8 cellular contexts compared by ENCODE assay signal in genomic region chr15:91942676-91943417, GRCh38.
DNase-seq lines count a peak whose midpoint lies in the region; ATAC-seq and TF ChIP-seq lines count a peak whose summit lies in the region.

No MANE protein-coding gene starts in this region.

- POLR2A ChIA-PET in CD8-positive, alpha-beta T cell (lab: Charles Lee) = interaction anchor here (1.7 kb wide), 1 partner anchor 236 kb away, joined by 4 read pairs; no protein-coding TSS in a partner anchor

- H3K4me1 Mint-ChIP-seq in CD8-positive, alpha-beta T cell (ENCODE audit: low read depth) = peaks cover 32% of the 10 kb centered on the region
- peaks cover 41% of the 10 kb centered on the region for H3K4me1 Mint-ChIP-seq in HFFc6 (ENCODE audit: low read depth)
- peaks cover 34% of the 10 kb centered on the region for H3K4me1 Mint-ChIP-seq in activated naive CD8-positive, alpha-beta T cell treated with anti-CD3 and anti-CD28 coated beads, Interleukin-2, amount 50 U/mL, for 24 hours
- H3K4me1 Mint-ChIP-seq in osteocyte (ENCODE audit: unreplicated experiment) = peaks cover 2% of the 10 kb centered on the region

- no peaks in the 10 kb centered on the region for H3K4me1 ChIP-seq in CD8-positive, alpha-beta T cell (ENCODE audit: insufficient read depth, low read length)

- ATAC-seq in CD8-positive, alpha-beta T cell = peak; percentile 71
- ATAC-seq in activated naive CD8-positive, alpha-beta T cell treated with anti-CD3 and anti-CD28 coated beads, Interleukin-2, amount 50 U/mL, for 24 hours = peak; percentile 57

- no peaks in the 10 kb centered on the region for H3K27me3 ChIP-seq in CD8-positive, alpha-beta T cell (ENCODE audit: insufficient read depth, low read length)

- peak in 4 of 7 experiments; percentile 11 to 42 (median 22) for DNase-seq in CD8-positive, alpha-beta T cell
- DNase-seq in HFFc6 = peak; percentile 64
- DNase-seq in NCI-H446 treated with DMSO at 0.1 percent for 48 hours (lab: John Stamatoyannopoulos, UW) = peak; percentile 34
- no peak for DNase-seq in activated naive CD8-positive, alpha-beta T cell treated with anti-CD3 and anti-CD28 coated beads, Interleukin-2, amount 50 U/mL, for 24 hours
- DNase-seq in hepatic stellate cell (ENCODE audit: low spot score) = peak; percentile 80
- DNase-seq in stimulated activated CD4-positive, alpha-beta T cell treated with anti-CD3 and anti-CD28 coated beads, Interleukin-1b, Interleukin-23, amount 100 ng/mL, for 48 hours = peak; percentile 27
- no peak for DNase-seq in osteocyte (ENCODE audit: extremely low spot score, unreplicated experiment)
- DNase-seq in middle frontal gyrus (ENCODE audit: extremely low spot score, low spot score) = no peak

- no peaks in the 10 kb centered on the region for H3K9me3 ChIP-seq in CD8-positive, alpha-beta T cell (ENCODE audit: low read length)

- no peak overlapping the region for H3K4me3 ChIP-seq in CD8-positive, alpha-beta T cell (ENCODE audit: low read depth, low read length)

- peak overlapping the region; percentile 43 for H3K27ac Mint-ChIP-seq in CD8-positive, alpha-beta T cell
- peak overlapping the region; percentile 62 for H3K27ac Mint-ChIP-seq in HFFc6
- H3K27ac Mint-ChIP-seq in activated naive CD8-positive, alpha-beta T cell treated with anti-CD3 and anti-CD28 coated beads, Interleukin-2, amount 50 U/mL, for 24 hours = no peak overlapping the region
- H3K27ac Mint-ChIP-seq in osteocyte (ENCODE audit: unreplicated experiment) = no peak overlapping the region

- no peak for TF ChIP-seq CTCF in CD8-positive, alpha-beta T cell (IDR thresholded peaks at IDR 0.05)
- TF ChIP-seq CTCF in HFFc6 (IDR thresholded peaks at IDR 0.05) (no peak), osteocyte (IDR thresholded peaks at IDR 0.05) (no peak)

- no peaks in the 10 kb centered on the region for H3K9me3 Mint-ChIP-seq in CD8-positive, alpha-beta T cell
- H3K9me3 Mint-ChIP-seq in HFFc6 (no peaks in the 10 kb centered on the region; the same call in 1 of the 2 replicates), osteocyte (ENCODE audit: unreplicated experiment) (no peaks in the 10 kb centered on the region)
- H3K9me3 Mint-ChIP-seq in activated naive CD8-positive, alpha-beta T cell treated with anti-CD3 and anti-CD28 coated beads, Interleukin-2, amount 50 U/mL, for 24 hours = no peaks in the 10 kb centered on the region

- H3K36me3 Mint-ChIP-seq in CD8-positive, alpha-beta T cell = no peaks in the 10 kb centered on the region
- H3K36me3 Mint-ChIP-seq in HFFc6 (ENCODE audit: low read depth) (no peaks in the 10 kb centered on the region), osteocyte (ENCODE audit: unreplicated experiment) (no peaks in the 10 kb centered on the region)
- H3K36me3 Mint-ChIP-seq in activated naive CD8-positive, alpha-beta T cell treated with anti-CD3 and anti-CD28 coated beads, Interleukin-2, amount 50 U/mL, for 24 hours (ENCODE audit: low read depth) = no peaks in the 10 kb centered on the region

- CTCF ChIA-PET in CD8-positive, alpha-beta T cell (lab: Charles Lee) = interaction anchor here (1.0 to 2.8 kb wide), 6 partner anchors 10 to 640 kb away, joined by 3 to 44 read pairs (median 10); no protein-coding TSS in a partner anchor

- H3K36me3 ChIP-seq in CD8-positive, alpha-beta T cell (ENCODE audit: insufficient read depth, low read length) = no peaks in the 10 kb centered on the region

- peak overlapping the region; percentile 1 for H3K4me3 Mint-ChIP-seq in CD8-positive, alpha-beta T cell
- H3K4me3 Mint-ChIP-seq in HFFc6 (peak overlapping the region; percentile 78), osteocyte (ENCODE audit: unreplicated experiment) (no peak overlapping the region)
- H3K4me3 Mint-ChIP-seq in activated naive CD8-positive, alpha-beta T cell treated with anti-CD3 and anti-CD28 coated beads, Interleukin-2, amount 50 U/mL, for 24 hours = peak overlapping the region; percentile 19

- no peak overlapping the region for H3K27ac ChIP-seq in CD8-positive, alpha-beta T cell (ENCODE audit: low read depth, low read length)

- intact Hi-C loops in CD8-positive, alpha-beta T cell (cut with DNase I, micrococcal nuclease) = loop anchor here (1.0 to 5.0 kb wide), 6 partner anchors 90 to 641 kb away; partner anchors contain the start of gene SLCO3A1 (in 1 of the 2)

- no peaks in the 10 kb centered on the region for H3K27me3 Mint-ChIP-seq in CD8-positive, alpha-beta T cell (ENCODE audit: low read depth)
- H3K27me3 Mint-ChIP-seq in HFFc6 (ENCODE audit: insufficient read depth) (peaks cover 4% of the 10 kb centered on the region), osteocyte (ENCODE audit: unreplicated experiment) (peaks cover 17% of the 10 kb centered on the region)
- no peaks in the 10 kb centered on the region for H3K27me3 Mint-ChIP-seq in activated naive CD8-positive, alpha-beta T cell treated with anti-CD3 and anti-CD28 coated beads, Interleukin-2, amount 50 U/mL, for 24 hours

Comparison
In these comparisons a context has a peak if more than half of its experiments do, and no peak if none do; other contexts are left out.
1. DNase-seq: peak in CD8-positive, alpha-beta T cell (4 of 7), HFFc6 (single experiment), NCI-H446 treated with DMSO at 0.1 percent for 48 hours (single experiment), hepatic stellate cell (single experiment) and stimulated activated CD4-positive, alpha-beta T cell treated with anti-CD3 and anti-CD28 coated beads, Interleukin-1b, Interleukin-23, amount 100 ng/mL, for 48 hours (single experiment); none in activated naive CD8-positive, alpha-beta T cell treated with anti-CD3 and anti-CD28 coated beads, Interleukin-2, amount 50 U/mL, for 24 hours (single experiment), osteocyte (single experiment) and middle frontal gyrus (single experiment).
2. H3K27ac Mint-ChIP-seq: peak in CD8-positive, alpha-beta T cell (single experiment) and HFFc6 (single experiment); none in activated naive CD8-positive, alpha-beta T cell treated with anti-CD3 and anti-CD28 coated beads, Interleukin-2, amount 50 U/mL, for 24 hours (single experiment) and osteocyte (single experiment).